9 cellular contexts compared by ENCODE assay signal in genomic region chr4:34615315-34615714, GRCh38.
"Had no signal": no experiment of that assay in that cellular context is flagged by ENCODE, and none has a peak within 500 bp of the region (broad histone marks: within the 10 kb centered on the region; RNA-seq: fewer than 3 reads in every experiment).

No MANE protein-coding gene starts in this region.

- FAIRE-seq: H54, HepG2 had no signal

- H2AFZ ChIP-seq: GM23248 had no signal

- ATAC-seq: HepG2 had no signal

- H3K9ac ChIP-seq: GM23248, KMS-11 had no signal

- H3K4me3 ChIP-seq: GM23248 had no signal

- DNase-seq: GM23248, GOT3, H9, HCEC 1CT, KBM-7 had no signal

- H3K27ac ChIP-seq: GM23248, HL-60, KMS-11 had no signal

- H3K4me2 ChIP-seq: KMS-11 had no signal
